In genomic region chr12:56522486-56523193, GRCh38 we compare ENCODE assay signal across 1 cellular context.
TF ChIP-seq lines count a peak whose summit lies in the region.

No MANE protein-coding gene starts in this region.

TF ChIP-seq in GM12878, 131 proteins besides CTCF, POLR2A, EP300 and RAD21 (continued from another document):
- TF ChIP-seq PML (IDR thresholded peaks at IDR 0.05; ENCODE audit: low read length) (no peak), TBL1XR1 (IDR thresholded peaks at IDR 0.05; ENCODE audit: low read depth, low read length) (no peak), ZNF622 (IDR thresholded peaks at IDR 0.05) (no peak), MTA3 (IDR thresholded peaks at IDR 0.05; ENCODE audit: borderline replicate concordance, low read length) (no peak), E4F1 (IDR thresholded peaks at IDR 0.05; ENCODE audit: borderline replicate concordance, partially characterized antibody) (no peak), MLLT1 (IDR thresholded peaks at IDR 0.05) (no peak), ZNF384 (IDR thresholded peaks at IDR 0.05; ENCODE audit: borderline replicate concordance, low read depth, low read length) (no peak), STAT1 (conservative IDR thresholded peaks at IDR 0.05) (no peak)
TF ChIP-seq in GM12878: peak in this region for 0.
